In genomic region chr12:130706311-130706710, GRCh38 we compare ENCODE assay signal across 20 cellular contexts. TPM values are rescaled to one million over a fixed set of nuclear protein-coding genes. Genes with fewer than 3 reads are reported as not detected.
"Had no signal": no experiment of that assay in that cellular context is flagged by ENCODE, and none has a peak within 500 bp of the region (broad histone marks: within the 10 kb centered on the region; RNA-seq: fewer than 3 reads in every experiment).

No MANE protein-coding gene starts in this region.

- DNase-seq: cerebellar nuclear complex; dermis blood vessel endothelial cell; effector CD4-positive, alpha-beta T cell; foreskin melanocyte; left ventricle myocardium superior; mesenchymal stem cell; naive B cell; spleen; stimulated activated CD4-positive, alpha-beta T cell treated with anti-CD3 and anti-CD28 coated beads, Interleukin-15, amount 100 ng/mL, for 24 hours; stimulated activated CD4-positive, alpha-beta T cell treated with anti-CD3 and anti-CD28 coated beads, Interleukin-1b, Interleukin-23, amount 100 ng/mL, for 48 hours; stimulated activated CD4-positive, alpha-beta T cell treated with anti-CD3 and anti-CD28 coated beads, Interleukin-4, amount 100 ng/mL, for 24 hours; substantia nigra; trophoblast cell had no signal

- H3K36me3 ChIP-seq: pancreas, prostate gland, spleen had no signal

- ATAC-seq: left colon; left ventricle myocardium superior; pancreas; sciatic nerve; stimulated activated memory B cell treated with anti-CD40 and anti-IgM and Interleukin-4, amounts not matched to agents 10 μg/mL and 1 μg/mL and 100 μg/mL, for 72 hours had no signal

- H3K27me3 ChIP-seq: hepatocyte, pancreas had no signal

- H3K4me3 ChIP-seq: hepatocyte, lung, pancreas, prostate gland, spleen had no signal

- H3K27ac ChIP-seq: hepatocyte, pancreas, prostate gland, spleen had no signal

- H3K4me2 ChIP-seq: hepatocyte had no signal

- H3K4me1 ChIP-seq: pancreas, prostate gland, spleen had no signal

- H3K9me3 ChIP-seq: pancreas, prostate gland, spleen had no signal

RNA-seq across cellular contexts. Expression of gene RIMBP2, which starts 9.8 kb away (rescaled TPM):
- total RNA-seq: dermis blood vessel endothelial cell had no signal
